Comparison of ENCODE assay signal across 11 cellular contexts in genomic region chr1:25990702-25991395, GRCh38. TPM values are rescaled to one million over a fixed set of nuclear protein-coding genes. Genes with fewer than 3 reads are reported as not detected.
A peak's percentile ranks its signal among the peaks of the same experiment; 100 is the strongest.
DNase-seq lines count a peak whose midpoint lies in the region; ATAC-seq and TF ChIP-seq lines count a peak whose summit lies in the region.
"Had no signal": no experiment of that assay in that cellular context is flagged by ENCODE, and none has a peak within 500 bp of the region (broad histone marks: within the 10 kb centered on the region; RNA-seq: fewer than 3 reads in every experiment).

No MANE protein-coding gene starts in this region.

- H3K4me3 Mint-ChIP-seq in activated CD8-positive, alpha-beta T cell treated with anti-CD3 and anti-CD28 coated beads, Interleukin-2, amount 10 ng/mL, durations not matched to agents 7 days and 5 days = peak overlapping the region; percentile 85
- no peak overlapping the region for H3K4me3 Mint-ChIP-seq in endodermal cell

- peaks cover 8% of the 10 kb centered on the region for H3K4me1 ChIP-seq in endodermal cell (ENCODE audit: control insufficient read depth, insufficient read depth, low read length)

- CTCF ChIA-PET in activated CD8-positive, alpha-beta T cell treated with anti-CD3 and anti-CD28 coated beads, Interleukin-2, amount 10 ng/mL, durations not matched to agents 7 days and 5 days (lab: Charles Lee) = interaction anchor here (1.0 to 5.8 kb wide), 11 partner anchors 8 to 171 kb away, joined by 3 to 72 read pairs (median 4); no protein-coding TSS in a partner anchor

- ATAC-seq in activated CD8-positive, alpha-beta T cell treated with anti-CD3 and anti-CD28 coated beads, Interleukin-2, amount 10 ng/mL, durations not matched to agents 7 days and 5 days = peak; percentile 92
- no peak for ATAC-seq in HG03457 (IDR thresholded peaks at IDR 0.05; ENCODE audit: unreplicated experiment)
- ATAC-seq: sciatic nerve had no signal

- TF ChIP-seq CTCF in NB4 (IDR thresholded peaks at IDR 0.05; ENCODE audit: low read depth, low read length) (no peak), endodermal cell (conservative IDR thresholded peaks at IDR 0.05) (no peak)

- no peaks in the 10 kb centered on the region for H3K27me3 ChIP-seq in endodermal cell (ENCODE audit: control insufficient read depth, insufficient read depth, low read length, poor library complexity, severe bottlenecking)

- peak overlapping the region; percentile 86 for H3K27ac Mint-ChIP-seq in activated CD8-positive, alpha-beta T cell treated with anti-CD3 and anti-CD28 coated beads, Interleukin-2, amount 10 ng/mL, durations not matched to agents 7 days and 5 days
- H3K27ac Mint-ChIP-seq in endodermal cell = peak overlapping the region; percentile 7

- peaks cover 47% of the 10 kb centered on the region for H3K4me1 Mint-ChIP-seq in activated CD8-positive, alpha-beta T cell treated with anti-CD3 and anti-CD28 coated beads, Interleukin-2, amount 10 ng/mL, durations not matched to agents 7 days and 5 days (ENCODE audit: low read depth)
- H3K4me1 Mint-ChIP-seq in endodermal cell = peaks cover 31% of the 10 kb centered on the region

- DNase-seq in NB4 (ENCODE audit: low read depth) (peak; percentile 75), endodermal cell (peak; percentile 87), RKO (ENCODE audit: low spot score) (no peak), KG1 (lab: John Stamatoyannopoulos, UW) (no peak), DMS153 treated with DMSO at 0.1 percent for 48 hours (lab: John Stamatoyannopoulos, UW; ENCODE audit: unreplicated experiment) (no peak)
- DNase-seq in activated CD8-positive, alpha-beta T cell treated with anti-CD3 and anti-CD28 coated beads, Interleukin-2, amount 10 ng/mL, durations not matched to agents 7 days and 5 days = peak; percentile 68
- DNase-seq in stimulated activated CD8-positive, alpha-beta memory T cell treated with anti-CD3 and anti-CD28 coated beads, Interleukin-2, amount 100 ng/mL, for 1 hour (ENCODE audit: low read depth in 2 of 2) = peak; percentile 27 to 32
- DNase-seq: NCI-H2171, T1000 had no signal

- peaks cover 21% of the 10 kb centered on the region for H3K36me3 Mint-ChIP-seq in activated CD8-positive, alpha-beta T cell treated with anti-CD3 and anti-CD28 coated beads, Interleukin-2, amount 10 ng/mL, durations not matched to agents 7 days and 5 days (ENCODE audit: low read depth)
- H3K36me3 Mint-ChIP-seq in endodermal cell (ENCODE audit: low read depth) = peaks cover 20% of the 10 kb centered on the region

- POLR2A ChIA-PET in activated CD8-positive, alpha-beta T cell treated with anti-CD3 and anti-CD28 coated beads, Interleukin-2, amount 10 ng/mL, durations not matched to agents 7 days and 5 days (lab: Charles Lee) = interaction anchor here (0.6 to 3.4 kb wide), 6 partner anchors 15 to 426 kb away, joined by 3 to 23 read pairs (median 4); partner anchors contain the start of gene STMN1

- no peaks in the 10 kb centered on the region for H3K9me3 ChIP-seq in endodermal cell (ENCODE audit: control insufficient read depth, low read length)

- WGBS in endodermal cell (ENCODE audit: insufficient coverage in 1 of 2, insufficient read length in 1 of 2), 2 experiments = 75 to 87% methylated on average over 9 to 15 of the region's 15 CpGs

- no peaks in the 10 kb centered on the region for H3K27me3 Mint-ChIP-seq in activated CD8-positive, alpha-beta T cell treated with anti-CD3 and anti-CD28 coated beads, Interleukin-2, amount 10 ng/mL, durations not matched to agents 7 days and 5 days (ENCODE audit: low read depth)
- no peaks in the 10 kb centered on the region for H3K27me3 Mint-ChIP-seq in endodermal cell (ENCODE audit: insufficient read depth)

- H3K9me3 Mint-ChIP-seq in activated CD8-positive, alpha-beta T cell treated with anti-CD3 and anti-CD28 coated beads, Interleukin-2, amount 10 ng/mL, durations not matched to agents 7 days and 5 days (ENCODE audit: insufficient read depth) = no peaks in the 10 kb centered on the region
- no peaks in the 10 kb centered on the region for H3K9me3 Mint-ChIP-seq in endodermal cell

- H3K9ac ChIP-seq in endodermal cell (ENCODE audit: extremely low read depth, low read length, poor library complexity, severe bottlenecking) = no peak overlapping the region

- peak overlapping the region; percentile 12 for H3K4me3 ChIP-seq in NB4 (ENCODE audit: low read depth, low read length)
- no peak overlapping the region for H3K4me3 ChIP-seq in endodermal cell (ENCODE audit: low read length)

- H3K27ac ChIP-seq in endodermal cell (ENCODE audit: low read depth, low read length) = no peak overlapping the region

- H3K36me3 ChIP-seq in endodermal cell (ENCODE audit: control insufficient read depth, insufficient read depth, low read length) = peaks cover 10% of the 10 kb centered on the region

- no peak for TF ChIP-seq POLR2A in NB4 (IDR thresholded peaks at IDR 0.05; ENCODE audit: extremely low read depth, insufficient read length)

RNA-seq across cellular contexts. Expression of gene PAFAH2, which starts 7.0 kb away (rescaled TPM):
- total RNA-seq in activated CD8-positive, alpha-beta T cell treated with anti-CD3 and anti-CD28 coated beads, Interleukin-2, amount 10 ng/mL, durations not matched to agents 7 days and 5 days = 10 to 100 TPM in 1 of 2 experiments, 1 to 10 TPM in 1; 9.1 to 10.9 TPM
- 10 to 100 TPM; 11.6 to 13.3 TPM for total RNA-seq in endodermal cell
- 10.9 TPM for polyA plus RNA-seq in endodermal cell (2013, experiment 1 of 2)
- polyA plus RNA-seq in endodermal cell (2013, experiment 2 of 2) = 8.7 TPM

RNA-seq across cellular contexts. Expression of gene EXTL1, which starts 30.7 kb away (rescaled TPM):
- total RNA-seq in activated CD8-positive, alpha-beta T cell treated with anti-CD3 and anti-CD28 coated beads, Interleukin-2, amount 10 ng/mL, durations not matched to agents 7 days and 5 days = not detected
- 1 to 10 TPM; 3.3 to 3.7 TPM for total RNA-seq in endodermal cell
- 2.5 TPM for polyA plus RNA-seq in endodermal cell (2013, experiment 1 of 2)
- polyA plus RNA-seq in endodermal cell (2013, experiment 2 of 2) = 2.1 TPM

RNA-seq across cellular contexts. Expression of gene SLC30A2, which starts 55.1 kb away (rescaled TPM):
- total RNA-seq in activated CD8-positive, alpha-beta T cell treated with anti-CD3 and anti-CD28 coated beads, Interleukin-2, amount 10 ng/mL, durations not matched to agents 7 days and 5 days = not detected
- not detected for total RNA-seq in endodermal cell
- not detected for polyA plus RNA-seq in endodermal cell (2013, experiment 1 of 2)
- polyA plus RNA-seq in endodermal cell (2013, experiment 2 of 2) = not detected
- total RNA-seq: sciatic nerve had no signal

Comparison
In these comparisons a context has a peak if more than half of its experiments do, and no peak if none do; other contexts are left out.
1. DNase-seq: peak in NB4 (single experiment), activated CD8-positive, alpha-beta T cell treated with anti-CD3 and anti-CD28 coated beads, Interleukin-2, amount 10 ng/mL, durations not matched to agents 7 days and 5 days (single experiment), endodermal cell (single experiment) and stimulated activated CD8-positive, alpha-beta memory T cell treated with anti-CD3 and anti-CD28 coated beads, Interleukin-2, amount 100 ng/mL, for 1 hour (2 of 2); none in RKO (single experiment), KG1 (single experiment) and DMS153 treated with DMSO at 0.1 percent for 48 hours (single experiment).
2. RNA of gene EXTL1, which starts 30.7 kb away (total RNA-seq): 3.3 to 3.7 TPM in endodermal cell; not detected in activated CD8-positive, alpha-beta T cell treated with anti-CD3 and anti-CD28 coated beads, Interleukin-2, amount 10 ng/mL, durations not matched to agents 7 days and 5 days; every median in the first group is over 4 times any median in the second.